8 cellular contexts compared by ENCODE assay signal in the genomic region with DNA sequence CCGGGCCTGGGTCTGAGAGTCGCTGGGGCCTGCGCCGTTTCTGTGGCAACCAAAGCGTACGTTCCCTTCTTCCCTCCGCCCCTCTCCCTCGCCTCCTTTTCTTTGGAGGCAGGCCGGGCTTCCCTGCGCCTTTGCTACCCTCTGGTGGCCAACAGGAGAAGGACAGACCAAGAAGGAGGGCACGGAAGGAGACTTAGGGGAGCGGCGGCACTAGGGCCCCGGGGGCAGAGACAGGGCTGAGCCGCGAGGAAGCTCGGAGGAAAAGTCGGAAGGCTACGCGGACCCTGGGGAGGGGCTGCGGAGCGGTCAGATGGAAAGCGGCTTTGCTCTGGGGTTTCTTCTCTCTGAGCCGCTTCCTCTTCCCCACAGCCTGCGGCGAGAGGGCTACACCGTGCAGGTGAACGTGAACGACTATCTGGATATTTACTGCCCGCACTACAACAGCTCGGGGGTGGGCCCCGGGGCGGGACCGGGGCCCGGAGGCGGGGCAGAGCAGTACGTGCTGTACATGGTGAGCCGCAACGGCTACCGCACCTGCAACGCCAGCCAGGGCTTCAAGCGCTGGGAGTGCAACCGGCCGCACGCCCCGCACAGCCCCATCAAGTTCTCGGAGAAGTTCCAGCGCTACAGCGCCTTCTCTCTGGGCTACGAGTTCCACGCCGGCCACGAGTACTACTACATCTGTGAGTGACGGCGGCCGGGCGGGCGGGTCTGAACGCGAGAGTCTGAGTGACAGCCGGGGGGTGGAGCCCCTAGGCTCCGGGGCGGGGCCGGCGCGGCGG. TPM values are rescaled to one million over a fixed set of nuclear protein-coding genes. Genes with fewer than 3 reads are reported as not detected.
DNase-seq lines count a peak whose midpoint lies in the region; ATAC-seq and TF ChIP-seq lines count a peak whose summit lies in the region.

No MANE protein-coding gene starts in this region.

- H3K9me3 ChIP-seq in SK-N-SH, result no peaks in the 10 kb centered on the region
- H3K9me3 ChIP-seq in osteoblast (ENCODE audit: low read depth, low read length), result no peaks in the 10 kb centered on the region
- H3K9me3 ChIP-seq in thoracic aorta, result no peaks in the 10 kb centered on the region

- TF ChIP-seq CTCF in SK-N-SH (IDR thresholded peaks at IDR 0.05) (peak; percentile 82), glutamatergic neuron (IDR thresholded peaks at IDR 0.05; ENCODE audit: partially characterized antibody, unreplicated experiment) (peak; percentile 87), osteoblast (IDR thresholded peaks at IDR 0.05; ENCODE audit: extremely low read depth, low read depth, low read length) (peak; percentile 87), thoracic aorta (IDR thresholded peaks at IDR 0.05) (peak; percentile 90)

- H3K4me3 ChIP-seq in SK-N-SH (ENCODE audit: low read depth in 2 of 2, low read length in 1 of 2), result peak overlapping the region; percentile 77 to 79
- H3K4me3 ChIP-seq in osteoblast (ENCODE audit: insufficient read depth, low read length), result peak overlapping the region; percentile 87
- peak overlapping the region; percentile 86 for H3K4me3 ChIP-seq in thoracic aorta

- peak overlapping the region; percentile 56 for H3K9ac ChIP-seq in SK-N-SH

- no peaks in the 10 kb centered on the region for H3K9me2 ChIP-seq in SK-N-SH

- H3K27me3 ChIP-seq in SK-N-SH (ENCODE audit: insufficient read depth) (peaks cover 15% of the 10 kb centered on the region), osteoblast (ENCODE audit: insufficient read depth, low read length) (peaks cover 40% of the 10 kb centered on the region), thoracic aorta (replicated peaks; ENCODE audit: insufficient read depth) (peaks cover 24% of the 10 kb centered on the region)

- peak overlapping the region; percentile 86 to 98 for H3K27ac Mint-ChIP-seq in activated naive CD4-positive, alpha-beta T cell treated with anti-CD3 and anti-CD28 coated beads, Interleukin-2, amount 50 U/mL, for 72 hours
- peak overlapping the region; percentile 64 for H3K27ac Mint-ChIP-seq in glutamatergic neuron (ENCODE audit: unreplicated experiment)

- peak; percentile 12 for TF ChIP-seq POLR2A in GM10847 (IDR thresholded peaks at IDR 0.05; ENCODE audit: extremely low read depth, insufficient read length)

- peak; percentile 96 for TF ChIP-seq RAD21 in SK-N-SH (IDR thresholded peaks at IDR 0.05; ENCODE audit: low read length)

- 1% methylated on average over 55 of the region's 67 CpGs for WGBS in SK-N-SH (ENCODE audit: low lambda C conversion rate)

- DNase-seq in NCI-H1092 (lab: John Stamatoyannopoulos, UW) (peak; percentile 93), SK-N-SH (peak; percentile 94), glutamatergic neuron (peak; percentile 95), osteoblast (ENCODE audit: insufficient read length, low spot score, missing footprints) (peak; percentile 100), thoracic aorta (ENCODE audit: low spot score) (peak; percentile 82)
- peak; percentile 88 to 94 for DNase-seq in activated naive CD4-positive, alpha-beta T cell treated with anti-CD3 and anti-CD28 coated beads, Interleukin-2, amount 50 U/mL, for 72 hours (ENCODE audit: low spot score in 2 of 2)

- CTCF ChIA-PET in SK-N-SH (lab: Yijun Ruan, JAX), result interaction anchor here (0.6 to 5.3 kb wide), 65 partner anchors 10 to 605 kb away, joined by 3 to 156 read pairs (median 5); a partner anchor contains a TSS

- H3K27me3 Mint-ChIP-seq in glutamatergic neuron (ENCODE audit: unreplicated experiment), result peaks cover 24% of the 10 kb centered on the region

- TF ChIP-seq EP300 in SK-N-SH (IDR thresholded peaks at IDR 0.05; ENCODE audit: borderline replicate concordance in 1 of 2, low read depth in 1 of 2, low read length in 1 of 2), result peak in 1 of 2 experiments; percentile 26; a peak in 1 of 4 replicates

- no peaks in the 10 kb centered on the region for H4K20me1 ChIP-seq in SK-N-SH (ENCODE audit: insufficient read depth)
- H4K20me1 ChIP-seq in osteoblast (ENCODE audit: insufficient read depth, low read length), result peaks cover 3% of the 10 kb centered on the region

- H3K4me1 Mint-ChIP-seq in glutamatergic neuron (ENCODE audit: low read depth, unreplicated experiment), result peaks cover 18% of the 10 kb centered on the region

- no peaks in the 10 kb centered on the region for H3K79me2 ChIP-seq in SK-N-SH (ENCODE audit: insufficient read depth)
- H3K79me2 ChIP-seq in osteoblast (ENCODE audit: insufficient read depth, low read length), result no peaks in the 10 kb centered on the region

- H2AFZ ChIP-seq in SK-N-SH (ENCODE audit: low read depth) (peak overlapping the region; percentile 99), osteoblast (ENCODE audit: low read length) (peak overlapping the region; percentile 99)

- H3K4me1 ChIP-seq in SK-N-SH (ENCODE audit: control insufficient read depth in 1 of 2, insufficient read depth in 2 of 2, low read depth in 1 of 2, low read length in 1 of 2), result peaks cover 13 to 26% of the 10 kb centered on the region in 2 experiments; a peak in 3 of 4 replicates
- H3K4me1 ChIP-seq in osteoblast (ENCODE audit: insufficient read depth, low read length), result peaks cover 5% of the 10 kb centered on the region
- H3K4me1 ChIP-seq in thoracic aorta (ENCODE audit: control insufficient read depth in 1 of 2, low read depth in 2 of 2), result peaks cover 24 to 42% of the 10 kb centered on the region in 2 donors

- H3K36me3 Mint-ChIP-seq in activated naive CD4-positive, alpha-beta T cell treated with anti-CD3 and anti-CD28 coated beads, Interleukin-2, amount 50 U/mL, for 72 hours, result peaks cover 0 to 6% of the 10 kb centered on the region in 2 donors
- H3K36me3 Mint-ChIP-seq in glutamatergic neuron (ENCODE audit: unreplicated experiment), result no peaks in the 10 kb centered on the region

- H3K4me2 ChIP-seq in SK-N-SH (peak overlapping the region; percentile 78), osteoblast (ENCODE audit: insufficient read depth, low read length) (peak overlapping the region; percentile 91)

- H3K36me3 ChIP-seq in SK-N-SH (replicated peaks in 1 of 2; ENCODE audit: control insufficient read depth in 1 of 2, insufficient read depth in 2 of 2, low read length in 1 of 2) (no peaks in the 10 kb centered on the region), osteoblast (ENCODE audit: insufficient read depth, low read length) (no peaks in the 10 kb centered on the region), thoracic aorta (no peaks in the 10 kb centered on the region)

- POLR2A ChIA-PET in SK-N-SH (lab: Yijun Ruan, JAX), result interaction anchor here (0.5 to 2.0 kb wide), 4 partner anchors 27 to 90 kb away, joined by 3 to 4 read pairs (median 3); a partner anchor contains a TSS

- no peaks in the 10 kb centered on the region for H3K9me3 Mint-ChIP-seq in activated naive CD4-positive, alpha-beta T cell treated with anti-CD3 and anti-CD28 coated beads, Interleukin-2, amount 50 U/mL, for 72 hours
- H3K9me3 Mint-ChIP-seq in glutamatergic neuron (ENCODE audit: unreplicated experiment), result peaks cover 10% of the 10 kb centered on the region

- peak overlapping the region; percentile 93 for H3K4me3 Mint-ChIP-seq in glutamatergic neuron (ENCODE audit: unreplicated experiment)

- H3F3A ChIP-seq in SK-N-SH (replicated peaks; ENCODE audit: insufficient read depth), result peaks cover 3% of the 10 kb centered on the region

- ATAC-seq in HG02623 (IDR thresholded peaks at IDR 0.05; ENCODE audit: unreplicated experiment) (peak; percentile 70), thoracic aorta (ENCODE audit: insufficient number of reproducible peaks, low FRiP score, low read depth) (peak; percentile 64)
- peak; percentile 83 to 86 for ATAC-seq in activated naive CD4-positive, alpha-beta T cell treated with anti-CD3 and anti-CD28 coated beads, Interleukin-2, amount 50 U/mL, for 72 hours

- H3K27ac ChIP-seq in SK-N-SH (ENCODE audit: low read depth in 2 of 2, low read length in 1 of 2) (peak overlapping the region; percentile 69 to 94), osteoblast (ENCODE audit: low read depth, low read length) (no peak overlapping the region), thoracic aorta (peak overlapping the region; percentile 77 to 79)

RNA-seq across cellular contexts. Expression of a gene that starts 6.3 kb away (rescaled TPM):
- 5.5 and 6.0 TPM in 2 replicates for polyA plus RNA-seq in SK-N-SH (2012; rRNA removed)
- 3.2 and 4.5 TPM in 2 replicates for polyA plus RNA-seq in SK-N-SH (2012; cell fraction: cytosol; rRNA removed)
- polyA plus RNA-seq in SK-N-SH (2012; cell fraction: nucleus; rRNA removed), result 4.0 and 4.7 TPM in 2 replicates
- total RNA-seq in activated naive CD4-positive, alpha-beta T cell treated with anti-CD3 and anti-CD28 coated beads, Interleukin-2, amount 50 U/mL, for 72 hours, result 10 to 100 TPM in 1 of 2 donors, 1 to 10 TPM in 1; 1.7 to 12.6 TPM
- 14.6 TPM for total RNA-seq in glutamatergic neuron (ENCODE audit: unreplicated experiment)
- 1.4 and 2.1 TPM in 2 replicates for total RNA-seq in osteoblast
- total RNA-seq in thoracic aorta, result 1 to 10 TPM; 1.5 to 3.2 TPM

RNA-seq across cellular contexts. Expression of a gene that starts 21.4 kb away (rescaled TPM):
- 15.9 and 17.7 TPM in 2 replicates for polyA plus RNA-seq in SK-N-SH (2012; rRNA removed)
- 10.7 and 13.4 TPM in 2 replicates for polyA plus RNA-seq in SK-N-SH (2012; cell fraction: cytosol; rRNA removed)
- polyA plus RNA-seq in SK-N-SH (2012; cell fraction: nucleus; rRNA removed), result 13.1 and 14.8 TPM in 2 replicates
- total RNA-seq in activated naive CD4-positive, alpha-beta T cell treated with anti-CD3 and anti-CD28 coated beads, Interleukin-2, amount 50 U/mL, for 72 hours, result 1 to 10 TPM; 5.7 to 9.5 TPM
- total RNA-seq in glutamatergic neuron (ENCODE audit: unreplicated experiment) (2.9 TPM), osteoblast (3.5 and 3.6 TPM in 2 replicates), thoracic aorta (1 to 10 TPM; 1.9 to 2.8 TPM)

RNA-seq across cellular contexts. Expression of a gene that starts 33.8 kb away (rescaled TPM):
- 60.1 and 64.1 TPM in 2 replicates for polyA plus RNA-seq in SK-N-SH (2012; rRNA removed)
- 20.4 and 37.5 TPM in 2 replicates for polyA plus RNA-seq in SK-N-SH (2012; cell fraction: cytosol; rRNA removed)
- polyA plus RNA-seq in SK-N-SH (2012; cell fraction: nucleus; rRNA removed), result 106 and 138 TPM in 2 replicates
- 10 to 100 TPM; 49.9 to 52.8 TPM for total RNA-seq in activated naive CD4-positive, alpha-beta T cell treated with anti-CD3 and anti-CD28 coated beads, Interleukin-2, amount 50 U/mL, for 72 hours
- total RNA-seq in glutamatergic neuron (ENCODE audit: unreplicated experiment) (7.6 TPM), osteoblast (89.0 and 101 TPM in 2 replicates), thoracic aorta (100 to 1,000 TPM; 119 to 144 TPM)

RNA-seq across cellular contexts. Expression of a gene that starts 42.8 kb away (rescaled TPM):
- polyA plus RNA-seq in SK-N-SH (2012; rRNA removed), result 14.4 and 15.3 TPM in 2 replicates
- 7.5 and 12.3 TPM in 2 replicates for polyA plus RNA-seq in SK-N-SH (2012; cell fraction: cytosol; rRNA removed)
- 11.2 and 13.0 TPM in 2 replicates for polyA plus RNA-seq in SK-N-SH (2012; cell fraction: nucleus; rRNA removed)
- total RNA-seq in activated naive CD4-positive, alpha-beta T cell treated with anti-CD3 and anti-CD28 coated beads, Interleukin-2, amount 50 U/mL, for 72 hours, result 1 to 10 TPM in 1 of 2 donors, under 1 TPM in 1; 0.68 to 1.6 TPM
- total RNA-seq in glutamatergic neuron (ENCODE audit: unreplicated experiment) (1.7 TPM), osteoblast (0.36 and 0.88 TPM in 2 replicates), thoracic aorta (10 to 100 TPM in 1 of 2 donors, 1 to 10 TPM in 1; 4.6 to 15.4 TPM)

RNA-seq across cellular contexts. Expression of a gene that starts 50.7 kb away (rescaled TPM):
- polyA plus RNA-seq in SK-N-SH (2012; rRNA removed), result 58.4 and 71.1 TPM in 2 replicates
- polyA plus RNA-seq in SK-N-SH (2012; cell fraction: cytosol; rRNA removed), result 55.0 and 58.7 TPM in 2 replicates
- polyA plus RNA-seq in SK-N-SH (2012; cell fraction: nucleus; rRNA removed), result 31.4 and 40.2 TPM in 2 replicates
- 10 to 100 TPM; 47.4 to 49.4 TPM for total RNA-seq in activated naive CD4-positive, alpha-beta T cell treated with anti-CD3 and anti-CD28 coated beads, Interleukin-2, amount 50 U/mL, for 72 hours
- total RNA-seq in glutamatergic neuron (ENCODE audit: unreplicated experiment) (8.6 TPM), osteoblast (34.5 and 38.0 TPM in 2 replicates), thoracic aorta (10 to 100 TPM; 13.0 to 22.2 TPM)
